8 cellular contexts compared by ENCODE assay signal in the genomic region with DNA sequence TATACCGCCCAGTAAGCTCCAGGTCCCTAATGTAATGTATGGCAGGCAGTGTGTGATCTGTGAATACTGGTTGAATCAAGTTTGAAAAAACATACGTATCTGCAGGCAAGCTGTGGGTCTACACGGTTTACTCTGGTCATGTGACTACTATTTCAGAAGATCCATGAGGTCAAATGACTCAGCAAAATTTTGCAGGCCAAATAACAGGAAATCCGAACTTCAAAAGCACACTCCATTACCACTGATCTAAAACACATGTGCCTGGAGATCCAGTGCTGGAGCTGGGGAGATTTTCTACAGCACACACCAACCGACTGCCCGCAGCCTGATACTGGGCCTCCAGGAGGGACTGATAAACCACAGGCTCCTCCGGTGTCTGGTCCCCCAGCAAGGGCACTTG.
DNase-seq lines count a peak whose midpoint lies in the region; ATAC-seq, FAIRE-seq and TF ChIP-seq lines count a peak whose summit lies in the region.

No MANE protein-coding gene starts in this region.

- no peaks in the 10 kb centered on the region for H3K79me2 ChIP-seq in H1 (ENCODE audit: control insufficient read depth in 1 of 2, insufficient read depth in 2 of 2, low read length in 2 of 2)
- H3K79me2 ChIP-seq in neural progenitor cell (ENCODE audit: low read depth) = no peaks in the 10 kb centered on the region

- TF ChIP-seq EP300 in H1 (IDR thresholded peaks at IDR 0.05; ENCODE audit: borderline replicate concordance in 1 of 2, low read depth in 2 of 2, low read length in 2 of 2) = no peak

- H3K23me2 ChIP-seq in H1 (ENCODE audit: low read depth, low read length) = no peaks in the 10 kb centered on the region

- H3K27me3 Mint-ChIP-seq in nephron (ENCODE audit: low read depth) = no peaks in the 10 kb centered on the region
- peaks cover 2% of the 10 kb centered on the region for H3K27me3 Mint-ChIP-seq in neural progenitor cell (ENCODE audit: insufficient read depth, low read depth)

- no peak overlapping the region for H4K91ac ChIP-seq in H1 (replicated peaks; ENCODE audit: insufficient read length, low read length)

- no peaks in the 10 kb centered on the region for H3K36me3 ChIP-seq in BLaER1 treated with 17β-estradiol and CSF1 and Interleukin-3, amounts not matched to agents 10 nM and 100 nM
- no peaks in the 10 kb centered on the region for H3K36me3 ChIP-seq in H1 (ENCODE audit: control insufficient read depth in 2 of 4, insufficient read depth in 4 of 4, low read length in 3 of 4)
- H3K36me3 ChIP-seq in neural progenitor cell = no peaks in the 10 kb centered on the region

- H2BK20ac ChIP-seq in H1 (ENCODE audit: low read length) = no peak overlapping the region

- H3K4me3 ChIP-seq in BLaER1 treated with 17β-estradiol and CSF1 and Interleukin-3, amounts not matched to agents 10 nM and 100 nM = no peak overlapping the region
- H3K4me3 ChIP-seq in H1 (ENCODE audit: extremely low read depth in 1 of 4, insufficient read depth in 2 of 4, low read depth in 3 of 4, low read length in 4 of 4) (no peak overlapping the region), neural progenitor cell (no peak overlapping the region)

- H3K14ac ChIP-seq in H1 (ENCODE audit: insufficient read length) = no peak overlapping the region

- no peak overlapping the region for H3K56ac ChIP-seq in H1 (replicated peaks; ENCODE audit: insufficient read length, low read depth, low read length)

- H3K18ac ChIP-seq in H1 (ENCODE audit: extremely low read depth, low read length) = peak overlapping the region; percentile 78

- no peak overlapping the region for H2BK120ac ChIP-seq in H1 (replicated peaks; ENCODE audit: low read depth, low read length)

- H4K8ac ChIP-seq in H1 (ENCODE audit: extremely low read depth, insufficient read depth, low read length) = no peak overlapping the region

- no peak overlapping the region for H2BK15ac ChIP-seq in H1 (ENCODE audit: low read length)

- H3K27ac Mint-ChIP-seq in nephron (peak overlapping the region; percentile 95 to 98 (median 96)), neural progenitor cell (no peak overlapping the region)

- H3K4me2 ChIP-seq in BLaER1 treated with 17β-estradiol and CSF1 and Interleukin-3, amounts not matched to agents 10 nM and 100 nM = peak overlapping the region in 8 of 11 experiments; percentile 15 to 59 (median 46); a peak in 10 of 22 replicates
- H3K4me2 ChIP-seq in H1 (ENCODE audit: insufficient read depth in 1 of 2, low read depth in 2 of 2, low read length in 2 of 2) (no peak overlapping the region), neural progenitor cell (no peak overlapping the region)

- ATAC-seq in HG02852 (IDR thresholded peaks at IDR 0.05; ENCODE audit: unreplicated experiment) = no peak

- peaks cover 31% of the 10 kb centered on the region for H3K4me1 Mint-ChIP-seq in nephron
- peaks cover 30% of the 10 kb centered on the region for H3K4me1 Mint-ChIP-seq in neural progenitor cell

- no peak for TF ChIP-seq RAD21 in H1 (IDR thresholded peaks at IDR 0.05 in 1 of 2, conservative IDR thresholded peaks at IDR 0.05 in 1 of 2; ENCODE audit: low read depth in 2 of 2, low read length in 2 of 2)

- CTCF ChIA-PET in H1 (lab: Charles Lee; ENCODE audit: partially characterized antibody) = interaction anchor here (1.1 to 1.6 kb wide), 2 partner anchors 47 to 228 kb away, joined by 3 to 5 read pairs; no protein-coding TSS in a partner anchor

- no peaks in the 10 kb centered on the region for H3K9me3 ChIP-seq in BLaER1 treated with 17β-estradiol and CSF1 and Interleukin-3, amounts not matched to agents 10 nM and 100 nM (replicated peaks in 1 of 11)
- no peaks in the 10 kb centered on the region for H3K9me3 ChIP-seq in H1 (ENCODE audit: insufficient read depth in 2 of 2, low read depth in 1 of 2, low read length in 1 of 2)
- H3K9me3 ChIP-seq in neural progenitor cell (ENCODE audit: low read depth) = no peaks in the 10 kb centered on the region

- no peaks in the 10 kb centered on the region for H3K79me1 ChIP-seq in H1 (ENCODE audit: low read depth, low read length)

- H4K5ac ChIP-seq in H1 (ENCODE audit: insufficient read length, low read depth, low read length) = no peak overlapping the region

- peaks cover 0 to 19% (median 10%) of the 10 kb centered on the region in 10 experiments; a peak in 15 of 20 replicates for H3K4me1 ChIP-seq in BLaER1 treated with 17β-estradiol and CSF1 and Interleukin-3, amounts not matched to agents 10 nM and 100 nM
- H3K4me1 ChIP-seq in H1 (replicated peaks in 1 of 4; ENCODE audit: control insufficient read depth in 3 of 4, insufficient read depth in 4 of 4, low read length in 3 of 4) = peaks cover 0 to 5% (median 2%) of the 10 kb centered on the region in 4 experiments; a peak in 3 of 7 replicates
- peaks cover 7% of the 10 kb centered on the region for H3K4me1 ChIP-seq in neural progenitor cell

- peak; percentile 95 for DNase-seq in MV-4-11 (lab: John Stamatoyannopoulos, UW)
- no peak for DNase-seq in H1 (ENCODE audit: low read depth in 1 of 2, low spot score in 2 of 2)
- DNase-seq in cerebellar cortex (ENCODE audit: low spot score) = no peak
- no peak for DNase-seq in activated CD8-positive, alpha-beta memory T cell treated with anti-CD3 and anti-CD28 coated beads, Interleukin-2, amount 50 U/mL, for 48 hours
- DNase-seq in neural progenitor cell (ENCODE audit: low spot score) = no peak

- no peak overlapping the region for H2AK5ac ChIP-seq in H1 (ENCODE audit: low read depth, low read length)

- no peak overlapping the region for H3K23ac ChIP-seq in H1 (ENCODE audit: insufficient read length)

- H2BK5ac ChIP-seq in H1 (ENCODE audit: low read depth, low read length) = peak overlapping the region; percentile 63

- WGBS in H1 (ENCODE audit: extremely low coverage in 1 of 2, insufficient coverage in 1 of 2, insufficient read length in 1 of 2, insufficient replicate concordance in 2 of 2, low coverage in 1 of 2, low lambda C conversion rate in 2 of 2, missing lambda C conversion rate in 1 of 2), 2 experiments = 83% methylated on average over 7 of the region's 7 CpGs; no CpG with 5 or more reads in 1 of the 2 experiments

- no peak overlapping the region; the same call in 1 of the 2 replicates for H2BK12ac ChIP-seq in H1 (ENCODE audit: low read depth, low read length)

- POLR2A ChIA-PET in H1 (lab: Charles Lee; ENCODE audit: partially characterized antibody) = no interaction called here

- H3K36me3 Mint-ChIP-seq in nephron (ENCODE audit: low read depth) (peaks cover 11% of the 10 kb centered on the region), neural progenitor cell (no peaks in the 10 kb centered on the region)

- no peak overlapping the region for H3K9ac ChIP-seq in BLaER1 treated with 17β-estradiol and CSF1 and Interleukin-3, amounts not matched to agents 10 nM and 100 nM
- H3K9ac ChIP-seq in H1 (replicated peaks in 1 of 4; ENCODE audit: extremely low read depth in 1 of 4, low read depth in 3 of 4, low read length in 3 of 4) = no peak overlapping the region
- no peak overlapping the region for H3K9ac ChIP-seq in neural progenitor cell

- H3K4ac ChIP-seq in H1 (replicated peaks; ENCODE audit: insufficient read length, low read depth, low read length) = no peak overlapping the region

- FAIRE-seq in H1 (lab: Jason Lieb, UNC) = no peak

- H3F3A ChIP-seq in neural progenitor cell (ENCODE audit: low read depth) = peaks cover 12% of the 10 kb centered on the region

- no peak for TF ChIP-seq CTCF in H1 (IDR thresholded peaks at IDR 0.05; ENCODE audit: control extremely low read depth in 1 of 3, insufficient read depth in 1 of 3, low read depth in 1 of 3, low read length in 3 of 3)
- no peak for TF ChIP-seq CTCF in nephron (IDR thresholded peaks at IDR 0.05; ENCODE audit: unreplicated experiment in 3 of 3)
- no peak for TF ChIP-seq CTCF in neural progenitor cell (IDR thresholded peaks at IDR 0.05)

- no peaks in the 10 kb centered on the region for H3K27me3 ChIP-seq in BLaER1 treated with 17β-estradiol and CSF1 and Interleukin-3, amounts not matched to agents 10 nM and 100 nM
- H3K27me3 ChIP-seq in H1 (replicated peaks in 1 of 4; ENCODE audit: control insufficient read depth in 3 of 4, extremely low read depth in 1 of 4, insufficient read depth in 3 of 4, low read length in 3 of 4) = no peaks in the 10 kb centered on the region
- H3K27me3 ChIP-seq in neural progenitor cell = no peaks in the 10 kb centered on the region

- TF ChIP-seq POLR2A in H1 (IDR thresholded peaks at IDR 0.05; ENCODE audit: control extremely low read depth in 1 of 2, low read depth in 2 of 2, low read length in 2 of 2) = no peak

- H2AFZ ChIP-seq in H1 (ENCODE audit: low read length) = no peak overlapping the region
- no peak overlapping the region for H2AFZ ChIP-seq in neural progenitor cell (replicated peaks)

- no peak overlapping the region for H3K4me3 Mint-ChIP-seq in nephron
- H3K4me3 Mint-ChIP-seq in neural progenitor cell = no peak overlapping the region

- H3K27ac ChIP-seq in BLaER1 treated with 17β-estradiol and CSF1 and Interleukin-3, amounts not matched to agents 10 nM and 100 nM = peak overlapping the region in 8 of 11 experiments; percentile 4 to 62 (median 43); a peak in 10 of 22 replicates
- no peak overlapping the region for H3K27ac ChIP-seq in H1 (ENCODE audit: low read depth, low read length)
- H3K27ac ChIP-seq in neural progenitor cell = no peak overlapping the region

- no peaks in the 10 kb centered on the region for H4K20me1 ChIP-seq in BLaER1 treated with 17β-estradiol and CSF1 and Interleukin-3, amounts not matched to agents 10 nM and 100 nM
- H4K20me1 ChIP-seq in H1 (replicated peaks in 1 of 2; ENCODE audit: control insufficient read depth in 1 of 2, insufficient read depth in 2 of 2, low read length in 2 of 2) (no peaks in the 10 kb centered on the region), neural progenitor cell (ENCODE audit: low read depth) (no peaks in the 10 kb centered on the region)

- H3K9me3 Mint-ChIP-seq in nephron = peaks cover 17% of the 10 kb centered on the region
- peaks cover 3% of the 10 kb centered on the region for H3K9me3 Mint-ChIP-seq in neural progenitor cell

TF ChIP-seq in H1, 55 proteins besides CTCF, POLR2A, EP300 and RAD21:
- TF ChIP-seq TCF12 (IDR thresholded peaks at IDR 0.05; ENCODE audit: low read depth, low read length) (no peak), NRF1 (IDR thresholded peaks at IDR 0.05; ENCODE audit: low read depth, low read length) (no peak), SIN3A (conservative IDR thresholded peaks at IDR 0.05 in 1 of 2, IDR thresholded peaks at IDR 0.05 in 1 of 2; ENCODE audit: low read depth in 1 of 2, low read length in 2 of 2) (no peak), MAFK (IDR thresholded peaks at IDR 0.05; ENCODE audit: low read depth, low read length) (peak; percentile 65), BACH1 (IDR thresholded peaks at IDR 0.05; ENCODE audit: low read length) (peak; percentile 58; the same call in 1 of the 2 replicates)
TF ChIP-seq in H1: peak in this region for 2.

Comparison
In these comparisons a context has a peak if more than half of its experiments do, and no peak if none do; other contexts are left out.
1. H3K27ac ChIP-seq: peak in BLaER1 treated with 17β-estradiol and CSF1 and Interleukin-3, amounts not matched to agents 10 nM and 100 nM (8 of 11); none in H1 (single experiment) and neural progenitor cell (single experiment).
2. H3K4me2 ChIP-seq: peak in BLaER1 treated with 17β-estradiol and CSF1 and Interleukin-3, amounts not matched to agents 10 nM and 100 nM (8 of 11); none in H1 (0 of 2) and neural progenitor cell (single experiment).